In genomic region chr19:18858906-18859646, GRCh38 we compare ENCODE assay signal across 2 cellular contexts.
TF ChIP-seq lines count a peak whose summit lies in the region.

No MANE protein-coding gene starts in this region.

TF ChIP-seq in IMR-90, 13 proteins besides CTCF, POLR2A, EP300 and RAD21:
- TF ChIP-seq, protein P1, sequence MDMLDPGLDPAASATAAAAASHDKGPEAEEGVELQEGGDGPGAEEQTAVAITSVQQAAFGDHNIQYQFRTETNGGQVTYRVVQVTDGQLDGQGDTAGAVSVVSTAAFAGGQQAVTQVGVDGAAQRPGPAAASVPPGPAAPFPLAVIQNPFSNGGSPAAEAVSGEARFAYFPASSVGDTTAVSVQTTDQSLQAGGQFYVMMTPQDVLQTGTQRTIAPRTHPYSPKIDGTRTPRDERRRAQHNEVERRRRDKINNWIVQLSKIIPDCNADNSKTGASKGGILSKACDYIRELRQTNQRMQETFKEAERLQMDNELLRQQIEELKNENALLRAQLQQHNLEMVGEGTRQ (IDR thresholded peaks at IDR 0.05; ENCODE audit: low read depth, low read length): no peak
- TF ChIP-seq MAFK (IDR thresholded peaks at IDR 0.05; ENCODE audit: low read depth, low read length) (no peak), SMC3 (IDR thresholded peaks at IDR 0.05; ENCODE audit: low read depth, low read length) (no peak), NFE2L2 (IDR thresholded peaks at IDR 0.05; ENCODE audit: low read depth, low read length) (no peak), CEBPB (IDR thresholded peaks at IDR 0.05; ENCODE audit: low read depth, low read length) (no peak)

TF ChIP-seq in GM12878, 131 proteins besides CTCF, POLR2A, EP300 and RAD21:
- no peak for TF ChIP-seq ZNF592 (IDR thresholded peaks at IDR 0.05)
- TF ChIP-seq PAX8 (IDR thresholded peaks at IDR 0.05): no peak
- no peak for TF ChIP-seq BHLHE40 (IDR thresholded peaks at IDR 0.05; ENCODE audit: borderline replicate concordance in 1 of 2, low read depth in 2 of 2, low read length in 1 of 2)
